1 cellular context compared by ENCODE assay signal in the genomic region with DNA sequence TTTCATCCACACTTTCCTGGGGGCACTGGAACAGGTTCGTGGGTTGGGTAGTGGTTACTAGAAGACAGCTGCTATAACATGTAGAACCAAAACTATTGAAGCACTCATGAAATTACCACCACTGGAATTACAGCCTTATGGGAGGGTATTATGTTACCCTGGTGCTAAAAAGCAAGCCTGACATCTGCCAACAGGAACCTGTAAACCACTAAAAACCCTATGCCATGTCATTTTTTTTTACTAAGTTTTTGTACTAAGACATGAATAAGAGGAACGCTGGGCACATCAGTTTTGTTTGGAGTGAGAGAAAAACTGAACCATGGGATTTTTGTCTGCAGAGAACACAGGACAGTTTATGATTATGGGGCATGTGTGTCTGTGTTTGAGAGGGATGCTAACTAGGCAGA.
TF ChIP-seq lines count a peak whose summit lies in the region.

No MANE protein-coding gene starts in this region.

TF ChIP-seq in WTC11, 78 proteins besides CTCF, POLR2A, EP300 and RAD21 (continued from another document):
- TF ChIP-seq, protein P1, sequence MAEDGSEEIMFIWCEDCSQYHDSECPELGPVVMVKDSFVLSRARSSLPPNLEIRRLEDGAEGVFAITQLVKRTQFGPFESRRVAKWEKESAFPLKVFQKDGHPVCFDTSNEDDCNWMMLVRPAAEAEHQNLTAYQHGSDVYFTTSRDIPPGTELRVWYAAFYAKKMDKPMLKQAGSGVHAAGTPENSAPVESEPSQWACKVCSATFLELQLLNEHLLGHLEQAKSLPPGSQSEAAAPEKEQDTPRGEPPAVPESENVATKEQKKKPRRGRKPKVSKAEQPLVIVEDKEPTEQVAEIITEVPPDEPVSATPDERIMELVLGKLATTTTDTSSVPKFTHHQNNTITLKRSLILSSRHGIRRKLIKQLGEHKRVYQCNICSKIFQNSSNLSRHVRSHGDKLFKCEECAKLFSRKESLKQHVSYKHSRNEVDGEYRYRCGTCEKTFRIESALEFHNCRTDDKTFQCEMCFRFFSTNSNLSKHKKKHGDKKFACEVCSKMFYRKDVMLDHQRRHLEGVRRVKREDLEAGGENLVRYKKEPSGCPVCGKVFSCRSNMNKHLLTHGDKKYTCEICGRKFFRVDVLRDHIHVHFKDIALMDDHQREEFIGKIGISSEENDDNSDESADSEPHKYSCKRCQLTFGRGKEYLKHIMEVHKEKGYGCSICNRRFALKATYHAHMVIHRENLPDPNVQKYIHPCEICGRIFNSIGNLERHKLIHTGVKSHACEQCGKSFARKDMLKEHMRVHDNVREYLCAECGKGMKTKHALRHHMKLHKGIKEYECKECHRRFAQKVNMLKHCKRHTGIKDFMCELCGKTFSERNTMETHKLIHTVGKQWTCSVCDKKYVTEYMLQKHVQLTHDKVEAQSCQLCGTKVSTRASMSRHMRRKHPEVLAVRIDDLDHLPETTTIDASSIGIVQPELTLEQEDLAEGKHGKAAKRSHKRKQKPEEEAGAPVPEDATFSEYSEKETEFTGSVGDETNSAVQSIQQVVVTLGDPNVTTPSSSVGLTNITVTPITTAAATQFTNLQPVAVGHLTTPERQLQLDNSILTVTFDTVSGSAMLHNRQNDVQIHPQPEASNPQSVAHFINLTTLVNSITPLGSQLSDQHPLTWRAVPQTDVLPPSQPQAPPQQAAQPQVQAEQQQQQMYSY (CRISPR knock-in tag; IDR thresholded peaks at IDR 0.05) = no peak
